ENCODE assay signal across 26 cellular contexts in genomic region chr3:13567684-13568514, GRCh38. TPM values are rescaled to one million over a fixed set of nuclear protein-coding genes. Genes with fewer than 3 reads are reported as not detected.
A peak's percentile ranks its signal among the peaks of the same experiment; 100 is the strongest.
DNase-seq lines count a peak whose midpoint lies in the region; ATAC-seq, FAIRE-seq and TF ChIP-seq lines count a peak whose summit lies in the region.
"Had no signal": no experiment of that assay in that cellular context is flagged by ENCODE, and none has a peak within 500 bp of the region (broad histone marks: within the 10 kb centered on the region; RNA-seq: fewer than 3 reads in every experiment).

No MANE protein-coding gene starts in this region.

- no peak overlapping the region for H2AFZ ChIP-seq in neural progenitor cell (replicated peaks)

- peaks cover 55% of the 10 kb centered on the region for H3K36me3 ChIP-seq in adipocyte (ENCODE audit: control insufficient read depth, insufficient read depth, low read length, severe bottlenecking)
- H3K36me3 ChIP-seq in neural progenitor cell: no peaks in the 10 kb centered on the region
- H3K36me3 ChIP-seq: SJSA1 had no signal

- peak; percentile 5 for DNase-seq in NCI-H69 (lab: John Stamatoyannopoulos, UW)
- no peak for DNase-seq in adipocyte (ENCODE audit: low read depth)
- DNase-seq in neural progenitor cell (ENCODE audit: low spot score): no peak
- no peak for DNase-seq in HuH-7 (ENCODE audit: low spot score)
- no peak for DNase-seq in urothelium cell line (ENCODE audit: low spot score)
- no peak for DNase-seq in nucleus accumbens (lab: John Stamatoyannopoulos, UW)
- DNase-seq: Calu3; DND-41; Kasumi-1; MV-4-11; NCI-H1105; NCI-H1436 treated with DMSO at 0.1 percent for 48 hours; NCI-H187 treated with DMSO at 0.1 percent for 48 hours; NCI-H446; NCI-H524 treated with DMSO at 0.1 percent for 48 hours; NCI-H82; NK-92 treated with Interleukin-12 subunit alpha and Interleukin-12 subunit beta, amount 100 ng/mL, for 24 hours; PC-3; Right ventricle myocardium superior had no signal

- H3K27me3 ChIP-seq in adipocyte (replicated peaks; ENCODE audit: control insufficient read depth, insufficient read depth, low read length) (no peaks in the 10 kb centered on the region), neural progenitor cell (no peaks in the 10 kb centered on the region)
- H3K27me3 ChIP-seq: SJSA1 had no signal

- H3F3A ChIP-seq in neural progenitor cell (ENCODE audit: low read depth): no peaks in the 10 kb centered on the region

- peak overlapping the region; percentile 24 for H3K4me3 ChIP-seq in adipocyte (ENCODE audit: low read length)
- no peak overlapping the region for H3K4me3 ChIP-seq in neural progenitor cell
- H3K4me3 ChIP-seq: SJSA1 had no signal

- no peaks in the 10 kb centered on the region for H3K9me3 ChIP-seq in adipocyte (ENCODE audit: control insufficient read depth, low read length)
- no peaks in the 10 kb centered on the region for H3K9me3 ChIP-seq in neural progenitor cell (ENCODE audit: low read depth)
- H3K9me3 ChIP-seq: SJSA1 had no signal

- H3K79me2 ChIP-seq in neural progenitor cell (ENCODE audit: low read depth): no peaks in the 10 kb centered on the region

- peaks cover 10% of the 10 kb centered on the region for H3K27me3 Mint-ChIP-seq in neural progenitor cell (ENCODE audit: insufficient read depth, low read depth)
- H3K27me3 Mint-ChIP-seq: B cell had no signal

- H3K36me3 Mint-ChIP-seq in neural progenitor cell: no peaks in the 10 kb centered on the region
- H3K36me3 Mint-ChIP-seq: CD8-positive, alpha-beta memory T cell had no signal

- H3K27ac ChIP-seq in neural progenitor cell: no peak overlapping the region
- H3K27ac ChIP-seq: C4-2B, SJSA1 had no signal

- no peak for ATAC-seq in activated CD4-positive, CD25-positive, alpha-beta regulatory T cell treated with anti-CD3 and anti-CD28 coated beads, Interleukin-2, amount 50 U/mL, for 24 hours
- ATAC-seq: PC-3 had no signal

- H4K20me1 ChIP-seq in neural progenitor cell (ENCODE audit: low read depth): no peaks in the 10 kb centered on the region

- H3K27ac Mint-ChIP-seq in neural progenitor cell: peak overlapping the region; percentile 8
- H3K27ac Mint-ChIP-seq: B cell; CD8-positive, alpha-beta memory T cell had no signal

- peak overlapping the region; percentile 63 for H3K9ac ChIP-seq in adipocyte (ENCODE audit: low read length)
- no peak overlapping the region for H3K9ac ChIP-seq in neural progenitor cell

- FAIRE-seq in urothelium cell line (lab: Jason Lieb, UNC): no peak
- FAIRE-seq: GM12892 had no signal

- H3K4me1 Mint-ChIP-seq in neural progenitor cell: peaks cover 45% of the 10 kb centered on the region
- H3K4me1 Mint-ChIP-seq: B cell had no signal

- TF ChIP-seq CTCF in neural progenitor cell (IDR thresholded peaks at IDR 0.05): no peak

- no peak overlapping the region for H3K4me2 ChIP-seq in neural progenitor cell

- H3K9me3 Mint-ChIP-seq in neural progenitor cell: no peaks in the 10 kb centered on the region
- H3K9me3 Mint-ChIP-seq: CD8-positive, alpha-beta memory T cell had no signal

- H3K4me1 ChIP-seq in adipocyte (ENCODE audit: control insufficient read depth, insufficient read depth, low read length) (peaks cover 66% of the 10 kb centered on the region), neural progenitor cell (peaks cover 16% of the 10 kb centered on the region)
- H3K4me1 ChIP-seq: SJSA1 had no signal

- H3K4me3 Mint-ChIP-seq in neural progenitor cell: no peak overlapping the region
- H3K4me3 Mint-ChIP-seq: B cell; CD8-positive, alpha-beta memory T cell had no signal

RNA-seq across cellular contexts. Expression of gene FBLN2, which starts 19.0 kb away (rescaled TPM):
- 15.0 and 15.9 TPM in 2 replicates for total RNA-seq in neural progenitor cell (ENCODE audit: low replicate concordance)
- total RNA-seq: Calu3, H4 had no signal
